18 cellular contexts compared by ENCODE assay signal in the genomic region with DNA sequence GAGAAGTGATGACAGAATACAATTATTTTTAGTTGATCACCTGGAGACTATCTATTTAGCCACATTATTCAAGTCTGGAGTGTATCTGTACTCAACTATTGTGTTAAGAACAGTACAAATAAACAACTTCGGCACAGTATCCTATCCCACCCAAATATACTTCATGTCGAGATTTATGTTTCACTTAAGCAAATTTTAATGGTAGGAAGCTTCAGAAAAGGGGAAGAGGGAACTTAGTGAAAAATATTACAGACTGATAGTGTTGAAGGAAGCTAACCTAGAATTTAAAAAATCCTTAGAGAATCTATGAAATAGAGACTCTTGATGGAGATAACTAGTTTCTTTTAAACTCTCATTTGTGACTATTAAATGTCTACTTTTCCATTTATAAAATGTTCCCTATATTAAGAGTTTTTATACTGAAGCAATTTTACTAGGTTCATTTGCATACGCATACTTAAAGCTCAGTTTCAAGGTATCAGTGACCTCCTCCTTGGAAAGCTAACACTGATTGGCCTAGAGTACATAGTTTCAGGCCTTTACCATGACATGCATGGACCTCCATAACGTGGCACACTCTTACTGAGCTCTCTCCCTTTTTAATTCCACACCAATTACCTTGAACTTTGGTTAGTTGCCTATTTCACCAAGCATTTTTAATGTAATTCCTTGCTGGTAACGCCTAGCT.
DNase-seq lines count a peak whose midpoint lies in the region; ATAC-seq and TF ChIP-seq lines count a peak whose summit lies in the region.
"Had no signal": no experiment of that assay in that cellular context is flagged by ENCODE, and none has a peak within 500 bp of the region (broad histone marks: within the 10 kb centered on the region; RNA-seq: fewer than 3 reads in every experiment).

No MANE protein-coding gene starts in this region.

- no peak for DNase-seq in activated CD4-positive, alpha-beta T cell treated with anti-CD3 and anti-CD28 coated beads for 36 hours
- DNase-seq in activated CD4-positive, alpha-beta T cell treated with anti-CD3 and anti-CD28 coated beads for 48 hours, result no peak
- DNase-seq in MV-4-11 (lab: John Stamatoyannopoulos, UW) (peak; percentile 50), spleen (no peak), cerebellar cortex (ENCODE audit: low spot score) (no peak)
- DNase-seq in activated naive CD8-positive, alpha-beta T cell treated with anti-CD3 and anti-CD28 coated beads for 36 hours, result no peak
- DNase-seq in stimulated activated CD4-positive, alpha-beta T cell treated with anti-CD3 and anti-CD28 coated beads, Interleukin-12 subunit alpha, Interleukin-12 subunit beta, amount 100 ng/mL, for 4 hours, result no peak
- DNase-seq: activated CD4-positive, alpha-beta T cell treated with anti-CD3 and anti-CD28 coated beads, Interleukin-2, amount 50 U/mL, for 4 hours; NCI-H1436; NCI-H774; nucleus accumbens; stimulated activated CD4-positive, alpha-beta T cell treated with anti-CD3 and anti-CD28 coated beads, Interleukin-15, amount 100 ng/mL, for 24 hours; thyroid gland had no signal

- H3K9me3 Mint-ChIP-seq in activated CD4-positive, alpha-beta T cell treated with anti-CD3 and anti-CD28 coated beads for 36 hours (ENCODE audit: low read depth), result no peaks in the 10 kb centered on the region
- H3K9me3 Mint-ChIP-seq in activated naive CD8-positive, alpha-beta T cell treated with anti-CD3 and anti-CD28 coated beads for 36 hours, result peaks cover 1% of the 10 kb centered on the region
- H3K9me3 Mint-ChIP-seq: stimulated activated effector memory CD8-positive, alpha-beta T cell treated with anti-CD3 and anti-CD28 coated beads, Interleukin-12 subunit alpha, Interleukin-12 subunit beta, amount 100 ng/mL, for 72 hours had no signal

- H3K27me3 Mint-ChIP-seq in activated CD4-positive, alpha-beta T cell treated with anti-CD3 and anti-CD28 coated beads for 36 hours, result no peaks in the 10 kb centered on the region
- no peaks in the 10 kb centered on the region for H3K27me3 Mint-ChIP-seq in activated naive CD8-positive, alpha-beta T cell treated with anti-CD3 and anti-CD28 coated beads for 36 hours

- H3K4me1 ChIP-seq in spleen, result peaks cover 19 to 84% (median 35%) of the 10 kb centered on the region in 6 donors
- H3K4me1 ChIP-seq: thyroid gland had no signal

- POLR2A ChIA-PET in activated CD4-positive, alpha-beta T cell treated with anti-CD3 and anti-CD28 coated beads for 36 hours (lab: Charles Lee), result interaction anchor here (0.6 to 1.2 kb wide), 2 partner anchors 145 to 208 kb away, joined by 3 read pairs; no protein-coding TSS in a partner anchor

- intact Hi-C loops in activated CD4-positive, alpha-beta T cell treated with anti-CD3 and anti-CD28 coated beads for 36 hours (cut with DNase I, micrococcal nuclease), result no loop called here
- intact Hi-C loops in spleen (cut with DNase I; ENCODE audit: low total_unique reads), result no loop called here

- peak overlapping the region in 7 of 8 donors; percentile 9 to 81 (median 78) for H3K27ac ChIP-seq in spleen
- H3K27ac ChIP-seq: C4-2B, thyroid gland had no signal

- no peak for TF ChIP-seq POLR2A in spleen (IDR thresholded peaks at IDR 0.05)

- ATAC-seq in activated CD4-positive, alpha-beta T cell treated with anti-CD3 and anti-CD28 coated beads for 36 hours, result no peak
- ATAC-seq in GM19023 (IDR thresholded peaks at IDR 0.05; ENCODE audit: unreplicated experiment), result no peak
- ATAC-seq: K562; left lobe of liver; stimulated activated effector memory CD8-positive, alpha-beta T cell treated with anti-CD3 and anti-CD28 coated beads, Interleukin-12 subunit alpha, Interleukin-12 subunit beta, amount 100 ng/mL, for 72 hours had no signal

- H3K36me3 Mint-ChIP-seq in activated CD4-positive, alpha-beta T cell treated with anti-CD3 and anti-CD28 coated beads for 36 hours (ENCODE audit: low read depth), result peaks cover 28% of the 10 kb centered on the region
- peaks cover 36% of the 10 kb centered on the region for H3K36me3 Mint-ChIP-seq in activated naive CD8-positive, alpha-beta T cell treated with anti-CD3 and anti-CD28 coated beads for 36 hours

- H3K36me3 ChIP-seq in spleen, result no peaks in the 10 kb centered on the region
- H3K36me3 ChIP-seq: thyroid gland had no signal

- no peak for TF ChIP-seq CTCF in spleen (IDR thresholded peaks at IDR 0.05 in 8 of 11, conservative IDR thresholded peaks at IDR 0.05 in 3 of 11)

- no peaks in the 10 kb centered on the region for H3K27me3 ChIP-seq in spleen (replicated peaks in 1 of 7)
- H3K27me3 ChIP-seq: thyroid gland had no signal

- H3K4me1 Mint-ChIP-seq in activated CD4-positive, alpha-beta T cell treated with anti-CD3 and anti-CD28 coated beads for 36 hours, result peaks cover 39% of the 10 kb centered on the region
- peaks cover 41% of the 10 kb centered on the region for H3K4me1 Mint-ChIP-seq in activated naive CD8-positive, alpha-beta T cell treated with anti-CD3 and anti-CD28 coated beads for 36 hours

- WGBS in spleen, 5 donors, result 54 to 62% (median 57%) methylated on average over 5 of the region's 5 CpGs

- no peaks in the 10 kb centered on the region for H3K9me3 ChIP-seq in spleen
- H3K9me3 ChIP-seq: thyroid gland had no signal

- peak overlapping the region; percentile 17 for H3K27ac Mint-ChIP-seq in activated CD4-positive, alpha-beta T cell treated with anti-CD3 and anti-CD28 coated beads for 36 hours
- peak overlapping the region; percentile 79 for H3K27ac Mint-ChIP-seq in activated naive CD8-positive, alpha-beta T cell treated with anti-CD3 and anti-CD28 coated beads for 36 hours

- H3K4me3 Mint-ChIP-seq in activated CD4-positive, alpha-beta T cell treated with anti-CD3 and anti-CD28 coated beads for 36 hours, result no peak overlapping the region
- H3K4me3 Mint-ChIP-seq in activated naive CD8-positive, alpha-beta T cell treated with anti-CD3 and anti-CD28 coated beads for 36 hours, result no peak overlapping the region

- CTCF ChIA-PET in activated CD4-positive, alpha-beta T cell treated with anti-CD3 and anti-CD28 coated beads for 36 hours (lab: Charles Lee), result interaction anchor here (1.0 to 6.1 kb wide), 2 partner anchors 10 to 14 kb away, joined by 3 to 50 read pairs; no protein-coding TSS in a partner anchor

- H3K4me3 ChIP-seq in spleen, result peak overlapping the region in 1 of 8 donors; percentile 19
- H3K4me3 ChIP-seq: K562, thyroid gland had no signal
